In genomic region chr17:66518108-66518507, GRCh38 we compare ENCODE assay signal across 17 cellular contexts.
DNase-seq lines count a peak whose midpoint lies in the region; ATAC-seq and TF ChIP-seq lines count a peak whose summit lies in the region.
"Had no signal": no experiment of that assay in that cellular context is flagged by ENCODE, and none has a peak within 500 bp of the region (broad histone marks: within the 10 kb centered on the region; RNA-seq: fewer than 3 reads in every experiment).

No MANE protein-coding gene starts in this region.

- no peak overlapping the region for H4K8ac ChIP-seq in mesenchymal stem cell (ENCODE audit: low read length)

- H2AK5ac ChIP-seq in mesenchymal stem cell (ENCODE audit: low read length, severe bottlenecking): no peak overlapping the region

- ATAC-seq in activated CD4-positive, alpha-beta T cell treated with anti-CD3 and anti-CD28 coated beads for 36 hours: no peak
- ATAC-seq in gastroesophageal sphincter (no peak), GM21515 (IDR thresholded peaks at IDR 0.05; ENCODE audit: unreplicated experiment) (no peak)

- no peak overlapping the region for H2BK12ac ChIP-seq in mesenchymal stem cell (ENCODE audit: low read length in 2 of 2)

- no peak overlapping the region for H3K27ac ChIP-seq in CD4-positive, alpha-beta memory T cell (ENCODE audit: low read depth, low read length)
- H3K27ac ChIP-seq in mesenchymal stem cell (ENCODE audit: low read length, poor library complexity, severe bottlenecking): no peak overlapping the region
- H3K27ac ChIP-seq in gastroesophageal sphincter: peak overlapping the region in 1 of 4 donors; percentile 17
- H3K27ac ChIP-seq: colonic mucosa had no signal

- TF ChIP-seq POLR2A in gastroesophageal sphincter (IDR thresholded peaks at IDR 0.05): no peak

- H3K36me3 ChIP-seq in CD4-positive, alpha-beta memory T cell (ENCODE audit: insufficient read depth, low read length): no peaks in the 10 kb centered on the region
- H3K36me3 ChIP-seq in mesenchymal stem cell (ENCODE audit: control insufficient read depth in 1 of 2, insufficient read depth in 2 of 2, low read depth in 1 of 2, low read length in 2 of 2) (no peaks in the 10 kb centered on the region), gastroesophageal sphincter (no peaks in the 10 kb centered on the region)
- H3K36me3 ChIP-seq: colonic mucosa, tibial nerve had no signal

- CTCF ChIA-PET in activated CD4-positive, alpha-beta T cell treated with anti-CD3 and anti-CD28 coated beads for 36 hours (lab: Charles Lee): no interaction called here
- CTCF ChIA-PET in CD4-positive, alpha-beta memory T cell (lab: Charles Lee; ENCODE audit: partially characterized antibody): no interaction called here

- H3K14ac ChIP-seq in mesenchymal stem cell (ENCODE audit: low read length in 2 of 2): no peak overlapping the region

- no peaks in the 10 kb centered on the region for H3K27me3 Mint-ChIP-seq in activated CD4-positive, alpha-beta T cell treated with anti-CD3 and anti-CD28 coated beads for 36 hours
- H3K27me3 Mint-ChIP-seq in CD4-positive, alpha-beta memory T cell: no peaks in the 10 kb centered on the region
- no peaks in the 10 kb centered on the region for H3K27me3 Mint-ChIP-seq in activated T-helper 2 cell treated with anti-CD3 and anti-CD28 coated beads, Interferon-gamma antibody, Interleukin-2, Interleukin-4, amounts not matched to agents 10 μg/mL and 5 μg/mL and 100 μg/mL, durations not matched to agents 14 hours and 24 hours and 36 hours (ENCODE audit: low read depth)

- H3K9me3 ChIP-seq in CD4-positive, alpha-beta memory T cell (ENCODE audit: control insufficient read depth in 1 of 2, low read length in 2 of 2): no peaks in the 10 kb centered on the region
- H3K9me3 ChIP-seq in mesenchymal stem cell (ENCODE audit: control insufficient read depth, low read length): no peaks in the 10 kb centered on the region
- H3K9me3 ChIP-seq in gastroesophageal sphincter: no peaks in the 10 kb centered on the region
- H3K9me3 ChIP-seq: colonic mucosa, tibial nerve had no signal

- no peak for TF ChIP-seq EP300 in gastroesophageal sphincter (IDR thresholded peaks at IDR 0.05)

- H3K4me2 ChIP-seq in mesenchymal stem cell (ENCODE audit: low read length, poor library complexity, severe bottlenecking): no peak overlapping the region

- H3K36me3 Mint-ChIP-seq in activated CD4-positive, alpha-beta T cell treated with anti-CD3 and anti-CD28 coated beads for 36 hours (ENCODE audit: low read depth): peaks cover 36% of the 10 kb centered on the region
- H3K36me3 Mint-ChIP-seq in CD4-positive, alpha-beta memory T cell: peaks cover 24 to 33% of the 10 kb centered on the region in 2 donors
- peaks cover 72% of the 10 kb centered on the region for H3K36me3 Mint-ChIP-seq in activated T-helper 2 cell treated with anti-CD3 and anti-CD28 coated beads, Interferon-gamma antibody, Interleukin-2, Interleukin-4, amounts not matched to agents 10 μg/mL and 5 μg/mL and 100 μg/mL, durations not matched to agents 14 hours and 24 hours and 36 hours (ENCODE audit: low read depth)

- H3K23ac ChIP-seq in mesenchymal stem cell (ENCODE audit: low read length in 2 of 2): no peak overlapping the region

- no CpG with 5 or more reads among the region's 4 CpGs for WGBS in mesenchymal stem cell
- WGBS in gastroesophageal sphincter (ENCODE audit: low coverage in 1 of 2), 2 donors: 49 to 68% methylated on average over 4 of the region's 4 CpGs

- intact Hi-C loops in activated CD4-positive, alpha-beta T cell treated with anti-CD3 and anti-CD28 coated beads for 36 hours (cut with DNase I, micrococcal nuclease): no loop called here
- intact Hi-C loops in CD4-positive, alpha-beta memory T cell (cut with micrococcal nuclease): no loop called here
- intact Hi-C loops in activated T-helper 2 cell treated with anti-CD3 and anti-CD28 coated beads, Interferon-gamma antibody, Interleukin-2, Interleukin-4, amounts not matched to agents 10 μg/mL and 5 μg/mL and 100 μg/mL, durations not matched to agents 14 hours and 24 hours and 36 hours (cut with micrococcal nuclease): loop anchor here (1.0 to 2.0 kb wide), 2 partner anchors 9 to 27 kb away; no protein-coding TSS in a partner anchor

- H3K4me1 Mint-ChIP-seq in activated CD4-positive, alpha-beta T cell treated with anti-CD3 and anti-CD28 coated beads for 36 hours: peaks cover 75% of the 10 kb centered on the region
- H3K4me1 Mint-ChIP-seq in CD4-positive, alpha-beta memory T cell: peaks cover 26 to 50% (median 41%) of the 10 kb centered on the region in 4 donors
- peaks cover 69% of the 10 kb centered on the region for H3K4me1 Mint-ChIP-seq in activated T-helper 2 cell treated with anti-CD3 and anti-CD28 coated beads, Interferon-gamma antibody, Interleukin-2, Interleukin-4, amounts not matched to agents 10 μg/mL and 5 μg/mL and 100 μg/mL, durations not matched to agents 14 hours and 24 hours and 36 hours (ENCODE audit: low read depth)

- no peak overlapping the region for H2BK5ac ChIP-seq in mesenchymal stem cell (ENCODE audit: low read depth, low read length, poor library complexity, severe bottlenecking)

- H3K4ac ChIP-seq in mesenchymal stem cell (ENCODE audit: low read depth in 1 of 2, low read length in 2 of 2): no peak overlapping the region

- DNase-seq in activated CD4-positive, alpha-beta T cell treated with anti-CD3 and anti-CD28 coated beads for 36 hours: no peak
- no peak for DNase-seq in activated CD4-positive, alpha-beta T cell treated with anti-CD3 and anti-CD28 coated beads for 4 hours
- DNase-seq in CD4-positive, alpha-beta memory T cell: no peak
- no peak for DNase-seq in activated T-helper 2 cell treated with anti-CD3 and anti-CD28 coated beads, Interferon-gamma antibody, Interleukin-2, Interleukin-4, amounts not matched to agents 10 μg/mL and 5 μg/mL and 100 μg/mL, durations not matched to agents 14 hours and 24 hours and 36 hours (ENCODE audit: low spot score)
- DNase-seq in mesenchymal stem cell (peak; percentile 22), iPS-NIHi7 (ENCODE audit: extremely low spot score) (no peak)
- DNase-seq: colonic mucosa; HFFc6; kidney glomerular epithelial cell; MV-4-11; NCI-H1930; NCI-H510A; stimulated activated CD4-positive, alpha-beta T cell treated with anti-CD3 and anti-CD28 coated beads, Interleukin-12 subunit alpha, Interleukin-12 subunit beta, amount 100 ng/mL, for 4 hours had no signal

- H3K4me3 ChIP-seq in CD4-positive, alpha-beta memory T cell (ENCODE audit: low read length in 2 of 2): no peak overlapping the region
- H3K4me3 ChIP-seq in mesenchymal stem cell (ENCODE audit: insufficient read depth in 1 of 2, low read depth in 1 of 2, low read length in 2 of 2) (no peak overlapping the region), gastroesophageal sphincter (no peak overlapping the region)
- H3K4me3 ChIP-seq: colonic mucosa, tibial nerve had no signal

- H2BK120ac ChIP-seq in mesenchymal stem cell (ENCODE audit: low read depth, low read length): no peak overlapping the region

- POLR2A ChIA-PET in activated CD4-positive, alpha-beta T cell treated with anti-CD3 and anti-CD28 coated beads for 36 hours (lab: Charles Lee): no interaction called here
- POLR2A ChIA-PET in CD4-positive, alpha-beta memory T cell (lab: Charles Lee; ENCODE audit: partially characterized antibody): no interaction called here

- no peaks in the 10 kb centered on the region for H3K27me3 ChIP-seq in CD4-positive, alpha-beta memory T cell (ENCODE audit: insufficient read depth, low read length)
- no peaks in the 10 kb centered on the region for H3K27me3 ChIP-seq in mesenchymal stem cell (ENCODE audit: control insufficient read depth in 1 of 2, insufficient read depth in 1 of 2, low read length in 2 of 2)
- no peaks in the 10 kb centered on the region for H3K27me3 ChIP-seq in gastroesophageal sphincter
- H3K27me3 ChIP-seq: colonic mucosa, tibial nerve had no signal

- no peak overlapping the region for H2BK15ac ChIP-seq in mesenchymal stem cell (ENCODE audit: low read depth, poor library complexity, severe bottlenecking)

- H3K9ac ChIP-seq in mesenchymal stem cell (ENCODE audit: low read length): no peak overlapping the region

- H3K79me1 ChIP-seq in mesenchymal stem cell (replicated peaks; ENCODE audit: low read length, poor library complexity, severe bottlenecking): peaks cover 40% of the 10 kb centered on the region

- H3K4me1 ChIP-seq in CD4-positive, alpha-beta memory T cell (ENCODE audit: insufficient read depth, low read length): peaks cover 16% of the 10 kb centered on the region
- H3K4me1 ChIP-seq in mesenchymal stem cell (ENCODE audit: control insufficient read depth, insufficient read depth, low read depth, low read length) (peaks cover 2% of the 10 kb centered on the region), gastroesophageal sphincter (peaks cover 7 to 49% (median 14%) of the 10 kb centered on the region in 3 donors)

- no peak overlapping the region for H3K18ac ChIP-seq in mesenchymal stem cell (ENCODE audit: low read depth in 1 of 2, low read length in 2 of 2)

- no peak overlapping the region for H4K91ac ChIP-seq in mesenchymal stem cell (ENCODE audit: low read length)

- TF ChIP-seq CTCF in gastroesophageal sphincter (IDR thresholded peaks at IDR 0.05): no peak

- peaks cover 2% of the 10 kb centered on the region for H3K9me3 Mint-ChIP-seq in activated CD4-positive, alpha-beta T cell treated with anti-CD3 and anti-CD28 coated beads for 36 hours (ENCODE audit: low read depth)
- H3K9me3 Mint-ChIP-seq in CD4-positive, alpha-beta memory T cell: no peaks in the 10 kb centered on the region
- no peaks in the 10 kb centered on the region for H3K9me3 Mint-ChIP-seq in activated T-helper 2 cell treated with anti-CD3 and anti-CD28 coated beads, Interferon-gamma antibody, Interleukin-2, Interleukin-4, amounts not matched to agents 10 μg/mL and 5 μg/mL and 100 μg/mL, durations not matched to agents 14 hours and 24 hours and 36 hours
- H3K9me3 Mint-ChIP-seq: HFFc6, neural crest cell had no signal

- H2AFZ ChIP-seq in mesenchymal stem cell (ENCODE audit: low read depth, low read length): no peak overlapping the region

- peak overlapping the region; percentile 73 for H3K27ac Mint-ChIP-seq in activated CD4-positive, alpha-beta T cell treated with anti-CD3 and anti-CD28 coated beads for 36 hours
- peak overlapping the region in 4 of 7 donors; percentile 0 to 57 (median 39) for H3K27ac Mint-ChIP-seq in CD4-positive, alpha-beta memory T cell
- H3K27ac Mint-ChIP-seq in activated T-helper 2 cell treated with anti-CD3 and anti-CD28 coated beads, Interferon-gamma antibody, Interleukin-2, Interleukin-4, amounts not matched to agents 10 μg/mL and 5 μg/mL and 100 μg/mL, durations not matched to agents 14 hours and 24 hours and 36 hours: peak overlapping the region; percentile 90

- no peak overlapping the region for H3K4me3 Mint-ChIP-seq in activated CD4-positive, alpha-beta T cell treated with anti-CD3 and anti-CD28 coated beads for 36 hours
- H3K4me3 Mint-ChIP-seq in CD4-positive, alpha-beta memory T cell: no peak overlapping the region
- H3K4me3 Mint-ChIP-seq in activated T-helper 2 cell treated with anti-CD3 and anti-CD28 coated beads, Interferon-gamma antibody, Interleukin-2, Interleukin-4, amounts not matched to agents 10 μg/mL and 5 μg/mL and 100 μg/mL, durations not matched to agents 14 hours and 24 hours and 36 hours (ENCODE audit: low read depth): no peak overlapping the region
- H3K4me3 Mint-ChIP-seq: HFFc6, neural crest cell had no signal

Comparison
In these comparisons a context has a peak if more than half of its experiments do, and no peak if none do; other contexts are left out.
1. H3K27ac Mint-ChIP-seq: peak in every context shown above with its lines; median percentile 90 in activated T-helper 2 cell treated with anti-CD3 and anti-CD28 coated beads, Interferon-gamma antibody, Interleukin-2, Interleukin-4, amounts not matched to agents 10 μg/mL and 5 μg/mL and 100 μg/mL, durations not matched to agents 14 hours and 24 hours and 36 hours; 73 in activated CD4-positive, alpha-beta T cell treated with anti-CD3 and anti-CD28 coated beads for 36 hours; 39 in CD4-positive, alpha-beta memory T cell.